ENCODE assay signal across 25 cellular contexts in the genomic region with DNA sequence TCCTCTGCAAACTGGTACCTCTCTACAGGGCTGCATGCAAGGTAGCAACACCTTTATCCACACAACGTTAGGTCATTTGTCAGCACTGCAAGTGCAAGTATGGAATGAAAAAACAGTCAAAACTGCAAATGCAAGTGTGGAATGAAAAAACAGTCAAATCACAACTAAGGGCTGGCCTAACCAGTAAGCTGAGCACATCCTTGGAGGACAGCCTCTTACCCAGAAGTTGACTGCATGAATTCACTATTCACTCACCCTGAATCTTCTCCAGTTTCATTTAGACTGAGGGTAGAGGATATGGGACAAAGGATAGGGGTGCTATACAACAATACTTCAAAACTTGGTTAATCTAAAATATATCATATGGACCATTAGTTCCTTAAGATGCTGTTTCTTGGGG.
"Had no signal": no experiment of that assay in that cellular context is flagged by ENCODE, and none has a peak within 500 bp of the region (broad histone marks: within the 10 kb centered on the region; RNA-seq: fewer than 3 reads in every experiment).

No MANE protein-coding gene starts in this region.

- DNase-seq: activated CD4-positive, alpha-beta memory T cell treated with anti-CD3 and anti-CD28 coated beads for 36 hours; activated CD4-positive, alpha-beta T cell treated with anti-CD3 and anti-CD28 coated beads for 1 hour; activated CD4-positive, alpha-beta T cell treated with anti-CD3 and anti-CD28 coated beads for 48 hours; activated CD8-positive, alpha-beta T cell treated with anti-CD3 and anti-CD28 coated beads, Interleukin-2, amount 10 ng/mL, durations not matched to agents 7 days and 5 days; activated effector memory CD4-positive, alpha-beta T cell treated with Interleukin-2 at 50 U/mL for 16 hours; activated gamma-delta T cell treated with Interleukin-2 at 50 U/mL for 16 hours; activated naive CD4-positive, alpha-beta T cell treated with anti-CD3 and anti-CD28 coated beads, Interleukin-2, amount 50 U/mL, for 16 hours; activated naive CD4-positive, alpha-beta T cell treated with Interleukin-2 at 50 U/mL for 16 hours; activated T-cell treated with anti-CD3 and anti-CD28 coated beads, Interleukin-2, amount 50 U/mL, for 48 hours; amniotic stem cell; anterior cingulate cortex; caudate nucleus; cortex of kidney; dermis blood vessel endothelial cell; effector CD4-positive, alpha-beta T cell; effector memory CD8-positive, alpha-beta T cell; erythroblast; foreskin keratinocyte; gastrocnemius medialis; glutamatergic neuron; heart left ventricle had no signal

- FAIRE-seq: astrocyte, colon had no signal

- H3K27ac Mint-ChIP-seq: activated CD4-positive, alpha-beta memory T cell treated with anti-CD3 and anti-CD28 coated beads for 36 hours; activated CD8-positive, alpha-beta T cell treated with anti-CD3 and anti-CD28 coated beads, Interleukin-2, amount 10 ng/mL, durations not matched to agents 7 days and 5 days; activated naive CD8-positive, alpha-beta T cell; effector memory CD8-positive, alpha-beta T cell; WTC11 had no signal

- H3K4me3 Mint-ChIP-seq: activated CD4-positive, alpha-beta memory T cell treated with anti-CD3 and anti-CD28 coated beads for 36 hours; activated CD8-positive, alpha-beta T cell treated with anti-CD3 and anti-CD28 coated beads, Interleukin-2, amount 10 ng/mL, durations not matched to agents 7 days and 5 days; activated naive CD8-positive, alpha-beta T cell; effector memory CD8-positive, alpha-beta T cell; WTC11 had no signal

- H3K9me3 Mint-ChIP-seq: activated CD4-positive, alpha-beta memory T cell treated with anti-CD3 and anti-CD28 coated beads for 36 hours; effector memory CD8-positive, alpha-beta T cell; WTC11 had no signal

- ATAC-seq: activated CD8-positive, alpha-beta T cell treated with anti-CD3 and anti-CD28 coated beads, Interleukin-2, amount 10 ng/mL, durations not matched to agents 7 days and 5 days; effector memory CD8-positive, alpha-beta T cell; foreskin keratinocyte; gastrocnemius medialis; heart left ventricle; WTC11 had no signal

- H3K27me3 Mint-ChIP-seq: effector memory CD8-positive, alpha-beta T cell had no signal

- H3K36me3 Mint-ChIP-seq: activated CD4-positive, alpha-beta memory T cell treated with anti-CD3 and anti-CD28 coated beads for 36 hours; activated naive CD8-positive, alpha-beta T cell; WTC11 had no signal
